In the genomic region with DNA sequence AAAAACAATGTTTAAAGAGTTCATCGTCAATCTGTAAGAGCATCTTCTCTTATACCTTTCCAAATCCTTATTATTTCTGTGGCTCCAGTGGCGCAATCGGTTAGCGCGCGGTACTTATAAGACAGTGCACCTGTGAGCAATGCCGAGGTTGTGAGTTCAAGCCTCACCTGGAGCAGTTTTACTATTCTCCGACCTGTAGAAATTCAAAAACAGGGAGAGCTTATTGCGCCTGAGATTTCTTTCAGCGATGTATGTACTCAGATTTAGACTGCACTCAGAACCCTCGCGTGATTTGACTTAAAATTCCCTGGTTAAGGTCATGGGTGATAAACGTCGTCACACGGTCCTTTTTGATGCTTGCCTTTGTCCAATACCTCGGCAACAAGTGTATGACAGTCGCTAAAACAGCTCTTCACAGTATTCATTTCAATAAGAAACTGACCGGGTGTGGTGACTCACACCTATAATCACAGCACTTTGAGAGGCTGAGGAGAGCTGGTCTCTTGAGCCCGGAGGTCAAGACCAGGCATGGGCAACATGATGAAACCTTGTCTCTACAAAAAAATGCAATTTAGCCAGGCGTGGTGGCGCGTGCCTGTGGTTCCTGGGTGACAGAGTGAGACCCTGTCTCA, we compare ENCODE assay signal across 10 cellular contexts. TPM values are rescaled to one million over a fixed set of nuclear protein-coding genes. Genes with fewer than 3 reads are reported as not detected.
DNase-seq lines count a peak whose midpoint lies in the region; ATAC-seq and TF ChIP-seq lines count a peak whose summit lies in the region.
"Had no signal": no experiment of that assay in that cellular context is flagged by ENCODE, and none has a peak within 500 bp of the region (broad histone marks: within the 10 kb centered on the region; RNA-seq: fewer than 3 reads in every experiment).

No MANE protein-coding gene starts in this region.

- H2BK5ac ChIP-seq in mesenchymal stem cell (ENCODE audit: low read depth, low read length, poor library complexity, severe bottlenecking), result no peak overlapping the region

- no peak overlapping the region for H2BK120ac ChIP-seq in mesenchymal stem cell (ENCODE audit: low read depth, low read length)

- no peak overlapping the region for H3K4ac ChIP-seq in mesenchymal stem cell (ENCODE audit: low read depth in 1 of 2, low read length in 2 of 2)

- H3K36me3 ChIP-seq in mesenchymal stem cell (ENCODE audit: control insufficient read depth in 1 of 2, insufficient read depth in 2 of 2, low read depth in 1 of 2, low read length in 2 of 2), result no peaks in the 10 kb centered on the region
- H3K36me3 ChIP-seq: neutrophil had no signal

- no peak overlapping the region for H3K14ac ChIP-seq in mesenchymal stem cell (ENCODE audit: low read length in 2 of 2)

- no peak overlapping the region for H4K8ac ChIP-seq in mesenchymal stem cell (ENCODE audit: low read length)

- no peak overlapping the region for H3K4me2 ChIP-seq in mesenchymal stem cell (ENCODE audit: low read length, poor library complexity, severe bottlenecking)

- peaks cover 1% of the 10 kb centered on the region for H3K4me1 ChIP-seq in mesenchymal stem cell (ENCODE audit: control insufficient read depth, insufficient read depth, low read depth, low read length)

- H3K23ac ChIP-seq in mesenchymal stem cell (ENCODE audit: low read length in 2 of 2), result no peak overlapping the region

- 34% methylated on average over 22 of the region's 22 CpGs for WGBS in mesenchymal stem cell

- no peak for ATAC-seq in GM21723 (IDR thresholded peaks at IDR 0.05; ENCODE audit: unreplicated experiment)

- H3K9ac ChIP-seq in mesenchymal stem cell (ENCODE audit: low read length), result no peak overlapping the region

- H3K27me3 ChIP-seq in mesenchymal stem cell (ENCODE audit: control insufficient read depth in 1 of 2, insufficient read depth in 1 of 2, low read length in 2 of 2), result peaks cover 22 to 42% of the 10 kb centered on the region in 2 experiments

- no peaks in the 10 kb centered on the region for H3K9me3 ChIP-seq in mesenchymal stem cell (ENCODE audit: control insufficient read depth, low read length)

- H2BK12ac ChIP-seq in mesenchymal stem cell (ENCODE audit: low read length in 2 of 2), result no peak overlapping the region

- H2BK15ac ChIP-seq in mesenchymal stem cell (ENCODE audit: low read depth, poor library complexity, severe bottlenecking), result no peak overlapping the region

- H3K27ac ChIP-seq in mesenchymal stem cell (ENCODE audit: low read length, poor library complexity, severe bottlenecking), result no peak overlapping the region
- H3K27ac ChIP-seq: neutrophil, SK-N-MC had no signal

- H3K79me1 ChIP-seq in mesenchymal stem cell (replicated peaks; ENCODE audit: low read length, poor library complexity, severe bottlenecking), result no peaks in the 10 kb centered on the region

- H3K4me3 ChIP-seq in astrocyte of the spinal cord (ENCODE audit: low read depth, low read length) (peak overlapping the region; percentile 30), mesenchymal stem cell (ENCODE audit: insufficient read depth in 1 of 2, low read depth in 1 of 2, low read length in 2 of 2) (peak overlapping the region in 1 of 2 experiments; percentile 70)
- H3K4me3 ChIP-seq: SK-N-MC had no signal

- DNase-seq in ELF-1 (ENCODE audit: low read depth, low spot score), result peak; percentile 70
- DNase-seq in NCI-H1436 treated with DMSO at 0.1 percent for 48 hours (lab: John Stamatoyannopoulos, UW), result peak; percentile 18
- peak; percentile 8 for DNase-seq in astrocyte of the spinal cord (ENCODE audit: low read depth, low spot score)
- no peak for DNase-seq in mesenchymal stem cell
- DNase-seq in globus pallidus (ENCODE audit: low spot score), result no peak
- DNase-seq in DMS79 treated with DMSO at 0.1 percent for 48 hours (lab: John Stamatoyannopoulos, UW), result no peak
- DNase-seq in foreskin melanocyte, result no peak

- H3K18ac ChIP-seq in mesenchymal stem cell (ENCODE audit: low read depth in 1 of 2, low read length in 2 of 2), result no peak overlapping the region

- no peak overlapping the region for H2AK5ac ChIP-seq in mesenchymal stem cell (ENCODE audit: low read length, severe bottlenecking)

- in situ Hi-C loops in astrocyte of the spinal cord (cut with HindIII; ENCODE audit: low sequenced_read_pairs), result no loop called here

- peak overlapping the region; percentile 8 for H2AFZ ChIP-seq in mesenchymal stem cell (ENCODE audit: low read depth, low read length)

- no peak for TF ChIP-seq CTCF in astrocyte of the spinal cord (IDR thresholded peaks at IDR 0.05; ENCODE audit: low read depth, low read length)

- no peak overlapping the region for H4K91ac ChIP-seq in mesenchymal stem cell (ENCODE audit: low read length)

RNA-seq across cellular contexts. Expression of gene GPX5, which starts 11.9 kb away (rescaled TPM):
- polyA plus RNA-seq in mesenchymal stem cell (2013, experiment 1 of 2), result not detected
- not detected for polyA plus RNA-seq in mesenchymal stem cell (2013, experiment 2 of 2)

RNA-seq across cellular contexts. Expression of gene GPX6, which starts 22.0 kb away (rescaled TPM):
- not detected for polyA plus RNA-seq in mesenchymal stem cell (2013, experiment 1 of 2)
- not detected for polyA plus RNA-seq in mesenchymal stem cell (2013, experiment 2 of 2)

Comparison
In these comparisons a context has a peak if more than half of its experiments do, and no peak if none do; other contexts are left out.
1. DNase-seq: peak in ELF-1 (single experiment), NCI-H1436 treated with DMSO at 0.1 percent for 48 hours (single experiment) and astrocyte of the spinal cord (single experiment); none in mesenchymal stem cell (single experiment), globus pallidus (single experiment), DMS79 treated with DMSO at 0.1 percent for 48 hours (single experiment) and foreskin melanocyte (single experiment).